Comparison of ENCODE assay signal across 1 cellular context in genomic region chr1:224492015-224492414, GRCh38.
TF ChIP-seq lines count a peak whose summit lies in the region.

No MANE protein-coding gene starts in this region.

TF ChIP-seq in HEK293, 187 proteins besides CTCF, POLR2A, EP300 and RAD21 (continued from another document):
- TF ChIP-seq ZBTB44 (tag by site-specific recombination; IDR thresholded peaks at IDR 0.05) (0 out of 2 replicates have a peak, but pooled peaks have one; percentile 20), ZNF660 (tag by site-specific recombination; IDR thresholded peaks at IDR 0.05) (no peak), FEZF1 (tag by site-specific recombination; IDR thresholded peaks at IDR 0.05) (peak; percentile 34; the same call in 1 of the 2 replicates), OSR2 (tag by site-specific recombination; IDR thresholded peaks at IDR 0.05) (no peak), ZNF202 (tag by site-specific recombination; IDR thresholded peaks at IDR 0.05; ENCODE audit: borderline replicate concordance) (no peak), ATF2 (tag by site-specific recombination; IDR thresholded peaks at IDR 0.05; ENCODE audit: low read depth) (peak; percentile 83), ZNF549 (tag by site-specific recombination; IDR thresholded peaks at IDR 0.05) (no peak)
